12 cellular contexts compared by ENCODE assay signal in the genomic region with DNA sequence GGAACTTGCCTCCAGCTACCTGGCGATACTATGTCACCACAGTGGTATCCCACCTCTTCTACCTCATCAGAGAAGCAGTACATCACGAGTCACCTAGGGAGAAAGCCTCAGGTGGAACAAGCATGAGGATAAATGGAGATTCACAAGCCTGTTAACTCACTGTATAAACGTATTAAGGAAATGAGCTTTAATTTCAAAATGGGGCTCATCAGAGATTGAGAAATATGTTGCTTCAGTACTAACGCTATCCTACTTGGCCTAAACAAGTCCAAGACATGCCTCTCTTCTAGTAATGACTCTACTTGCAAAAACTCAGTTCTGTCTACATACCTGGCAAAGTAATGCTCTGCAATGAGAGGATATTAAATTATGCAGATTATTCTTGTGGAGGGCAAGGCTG. TPM values are rescaled to one million over a fixed set of nuclear protein-coding genes. Genes with fewer than 3 reads are reported as not detected.
A peak's percentile ranks its signal among the peaks of the same experiment; 100 is the strongest.
DNase-seq lines count a peak whose midpoint lies in the region; ATAC-seq and TF ChIP-seq lines count a peak whose summit lies in the region.
"Had no signal": no experiment of that assay in that cellular context is flagged by ENCODE, and none has a peak within 500 bp of the region (broad histone marks: within the 10 kb centered on the region; RNA-seq: fewer than 3 reads in every experiment).

No MANE protein-coding gene starts in this region.

- WGBS in spleen, 5 donors, result 70 to 91% (median 86%) methylated on average over 4 of the region's 4 CpGs

- H3K4me1 ChIP-seq in foreskin keratinocyte (no peaks in the 10 kb centered on the region), spleen (peaks cover 9 to 22% (median 13%) of the 10 kb centered on the region in 6 donors)
- H3K4me1 ChIP-seq: BE2C had no signal

- TF ChIP-seq POLR2A in spleen (IDR thresholded peaks at IDR 0.05), result no peak

- intact Hi-C loops in spleen (cut with DNase I; ENCODE audit: low total_unique reads), result no loop called here

- no peaks in the 10 kb centered on the region for H3K27me3 ChIP-seq in foreskin keratinocyte
- H3K27me3 ChIP-seq in spleen (replicated peaks in 1 of 7), result no peaks in the 10 kb centered on the region
- H3K27me3 ChIP-seq: BE2C had no signal

- no peaks in the 10 kb centered on the region for H3K9me3 ChIP-seq in spleen
- H3K9me3 ChIP-seq: A549, BE2C had no signal

- no peak overlapping the region for H3K4me3 ChIP-seq in epithelial cell of esophagus (ENCODE audit: low read length)
- no peak overlapping the region for H3K4me3 ChIP-seq in spleen
- H3K4me3 ChIP-seq: A549 had no signal

- peaks cover 0 to 64% (median 32%) of the 10 kb centered on the region in 6 donors for H3K36me3 ChIP-seq in spleen

- ATAC-seq in foreskin keratinocyte (no peak), HG03097 (IDR thresholded peaks at IDR 0.05; ENCODE audit: low FRiP score, unreplicated experiment) (no peak)
- ATAC-seq: A549 had no signal

- H3K27ac ChIP-seq in VCaP (peak overlapping the region; percentile 60), foreskin keratinocyte (peak overlapping the region; percentile 36), spleen (no peak overlapping the region)
- H3K27ac ChIP-seq: A549, HL-60 had no signal

- DNase-seq in epithelial cell of esophagus (ENCODE audit: low read depth), result peak; percentile 90
- peak; percentile 67 to 75 for DNase-seq in foreskin keratinocyte
- no peak for DNase-seq in C1 segment of cervical spinal cord (lab: John Stamatoyannopoulos, UW)
- DNase-seq in spleen, result no peak
- DNase-seq: BE2C, DMS 273 treated with DMSO at 0.1 percent for 48 hours, HCEC 1CT, HFFc6 had no signal

- TF ChIP-seq CTCF in VCaP (conservative IDR thresholded peaks at IDR 0.05), result no peak
- no peak for TF ChIP-seq CTCF in epithelial cell of esophagus (IDR thresholded peaks at IDR 0.05; ENCODE audit: insufficient read depth, low read depth, low read length, missing control alignments)
- TF ChIP-seq CTCF in foreskin keratinocyte (conservative IDR thresholded peaks at IDR 0.05), result no peak
- TF ChIP-seq CTCF in spleen (IDR thresholded peaks at IDR 0.05 in 8 of 11, conservative IDR thresholded peaks at IDR 0.05 in 3 of 11), result no peak

RNA-seq across cellular contexts. Expression of gene SLC39A6, which starts 4.3 kb away (rescaled TPM):
- 81.4 and 83.3 TPM in 2 replicates for total RNA-seq in foreskin keratinocyte
- polyA plus RNA-seq in foreskin keratinocyte, result 22.1 and 27.4 TPM in 2 replicates
- 10 to 100 TPM; 17.7 to 29.7 (median 24.0) TPM for total RNA-seq in spleen
- polyA plus RNA-seq in spleen, result 1 to 10 TPM; 3.9 to 6.9 (median 6.6) TPM

RNA-seq across cellular contexts. Expression of gene ELP2, which starts 4.9 kb away (rescaled TPM):
- total RNA-seq in foreskin keratinocyte (51.2 and 54.2 TPM in 2 replicates), spleen (10 to 100 TPM; 45.7 to 99.7 (median 79.0) TPM)
- polyA plus RNA-seq in foreskin keratinocyte (35.7 and 36.7 TPM in 2 replicates), spleen (10 to 100 TPM; 50.6 to 72.4 (median 57.0) TPM)

RNA-seq across cellular contexts. Expression of gene RPRD1A, which starts 57.5 kb away (rescaled TPM):
- total RNA-seq in foreskin keratinocyte (53.6 and 57.1 TPM in 2 replicates), spleen (10 to 100 TPM; 34.4 to 69.3 (median 49.7) TPM)
- polyA plus RNA-seq in foreskin keratinocyte (19.3 and 22.7 TPM in 2 replicates), spleen (10 to 100 TPM; 15.8 to 21.8 (median 18.8) TPM)

Comparison
In these comparisons a context has a peak if more than half of its experiments do, and no peak if none do; other contexts are left out.
1. H3K27ac ChIP-seq: peak in VCaP (single experiment) and foreskin keratinocyte (single experiment); none in spleen (0 of 8).
2. DNase-seq: peak in epithelial cell of esophagus (single experiment) and foreskin keratinocyte (2 of 2); none in C1 segment of cervical spinal cord (0 of 14) and spleen (single experiment).